8 cellular contexts compared by ENCODE assay signal in genomic region chr11:113114452-113115027, GRCh38.
DNase-seq lines count a peak whose midpoint lies in the region; TF ChIP-seq lines count a peak whose summit lies in the region.

No MANE protein-coding gene starts in this region.

- DNase-seq in AG08396 (ENCODE audit: low spot score) (peak; percentile 11), GM23248 (peak; percentile 75), NCI-H526 treated with DMSO at 0.1 percent for 48 hours (lab: John Stamatoyannopoulos, UW) (peak; percentile 83), breast epithelium (ENCODE audit: low spot score in 2 of 2) (peak; percentile 39 to 66)
- DNase-seq in CD4-positive, alpha-beta memory T cell: no peak
- no peak for DNase-seq in activated CD8-positive, alpha-beta memory T cell treated with anti-CD3 and anti-CD28 coated beads, Interleukin-2, amount 50 U/mL, for 4 hours

- no peaks in the 10 kb centered on the region for H3K36me3 ChIP-seq in GM23248 (ENCODE audit: low read depth)
- no peaks in the 10 kb centered on the region for H3K36me3 ChIP-seq in breast epithelium
- no peaks in the 10 kb centered on the region for H3K36me3 ChIP-seq in CD4-positive, alpha-beta memory T cell (ENCODE audit: insufficient read depth, low read length)

- no peaks in the 10 kb centered on the region for H3F3A ChIP-seq in GM23248 (ENCODE audit: insufficient read depth)

- H3K4me3 ChIP-seq in GM23248 (no peak overlapping the region), breast epithelium (no peak overlapping the region)
- H3K4me3 ChIP-seq in CD4-positive, alpha-beta memory T cell (ENCODE audit: low read length in 2 of 2): no peak overlapping the region

- no peaks in the 10 kb centered on the region for H3K9me2 ChIP-seq in GM23248 (ENCODE audit: insufficient read depth)

- H3K27me3 ChIP-seq in GM23248 (replicated peaks; ENCODE audit: insufficient read depth) (no peaks in the 10 kb centered on the region), breast epithelium (no peaks in the 10 kb centered on the region), layer of hippocampus (ENCODE audit: control insufficient read depth, insufficient read depth, low read length) (no peaks in the 10 kb centered on the region)
- no peaks in the 10 kb centered on the region for H3K27me3 ChIP-seq in CD4-positive, alpha-beta memory T cell (ENCODE audit: insufficient read depth, low read length)

- H2AFZ ChIP-seq in GM23248: no peak overlapping the region

- H3K4me1 Mint-ChIP-seq in CD4-positive, alpha-beta memory T cell: no peaks in the 10 kb centered on the region

- H3K36me3 Mint-ChIP-seq in CD4-positive, alpha-beta memory T cell: no peaks in the 10 kb centered on the region

- H3K9me3 Mint-ChIP-seq in CD4-positive, alpha-beta memory T cell: no peaks in the 10 kb centered on the region

- no peak for TF ChIP-seq POLR2A in breast epithelium (IDR thresholded peaks at IDR 0.05)

- no peak overlapping the region for H3K27ac Mint-ChIP-seq in CD4-positive, alpha-beta memory T cell

- WGBS in GM23248 (ENCODE audit: low coverage in 1 of 2, low lambda C conversion rate in 2 of 2, missing lambda C conversion rate in 2 of 2), 2 experiments: 47 to 58% methylated on average over 4 of the region's 4 CpGs

- CTCF ChIA-PET in CD4-positive, alpha-beta memory T cell (lab: Charles Lee; ENCODE audit: partially characterized antibody): no interaction called here

- no peaks in the 10 kb centered on the region for H3K79me2 ChIP-seq in GM23248 (ENCODE audit: insufficient read depth)

- H3K4me1 ChIP-seq in GM23248 (ENCODE audit: insufficient read depth) (no peaks in the 10 kb centered on the region), breast epithelium (no peaks in the 10 kb centered on the region)
- H3K4me1 ChIP-seq in CD4-positive, alpha-beta memory T cell (ENCODE audit: insufficient read depth, low read length): no peaks in the 10 kb centered on the region

- no peak overlapping the region for H3K4me2 ChIP-seq in GM23248 (ENCODE audit: unreplicated experiment)

- H3K27ac ChIP-seq in GM23248 (no peak overlapping the region), breast epithelium (no peak overlapping the region), layer of hippocampus (ENCODE audit: low read depth, low read length) (peak overlapping the region; percentile 60), temporal lobe (ENCODE audit: low read depth, low read length) (peak overlapping the region; percentile 4)
- no peak overlapping the region for H3K27ac ChIP-seq in CD4-positive, alpha-beta memory T cell (ENCODE audit: low read depth, low read length)

- TF ChIP-seq CTCF in breast epithelium (IDR thresholded peaks at IDR 0.05): peak in 2 of 3 donors; percentile 62 to 70

- H3K27me3 Mint-ChIP-seq in CD4-positive, alpha-beta memory T cell: peaks cover 9 to 15% of the 10 kb centered on the region in 2 donors

- H3K9me3 ChIP-seq in GM23248 (ENCODE audit: low read depth): no peaks in the 10 kb centered on the region
- H3K9me3 ChIP-seq in breast epithelium: no peaks in the 10 kb centered on the region
- H3K9me3 ChIP-seq in CD4-positive, alpha-beta memory T cell (ENCODE audit: control insufficient read depth in 1 of 2, low read length in 2 of 2): no peaks in the 10 kb centered on the region

- no peak overlapping the region for H3K9ac ChIP-seq in GM23248

- POLR2A ChIA-PET in CD4-positive, alpha-beta memory T cell (lab: Charles Lee; ENCODE audit: partially characterized antibody): no interaction called here

- in situ Hi-C loops in GM23248 (cut with MboI): loop anchor here (25.0 kb wide), 1 partner anchor 527 kb away; no protein-coding TSS in a partner anchor

- no peaks in the 10 kb centered on the region for H4K20me1 ChIP-seq in GM23248 (ENCODE audit: insufficient read depth)

- no peak overlapping the region for H3K4me3 Mint-ChIP-seq in CD4-positive, alpha-beta memory T cell

- intact Hi-C loops in breast epithelium (cut with DNase I; ENCODE audit: low total_unique reads): no loop called here
- intact Hi-C loops in CD4-positive, alpha-beta memory T cell (cut with micrococcal nuclease): no loop called here

Comparison
In these comparisons a context has a peak if more than half of its experiments do, and no peak if none do; other contexts are left out.
1. DNase-seq: peak in AG08396 (single experiment), GM23248 (single experiment), NCI-H526 treated with DMSO at 0.1 percent for 48 hours (single experiment) and breast epithelium (2 of 2); none in CD4-positive, alpha-beta memory T cell (0 of 5) and activated CD8-positive, alpha-beta memory T cell treated with anti-CD3 and anti-CD28 coated beads, Interleukin-2, amount 50 U/mL, for 4 hours (single experiment).
2. H3K27ac ChIP-seq: peak in layer of hippocampus (single experiment) and temporal lobe (single experiment); none in GM23248 (single experiment), breast epithelium (0 of 2) and CD4-positive, alpha-beta memory T cell (single experiment).